Comparison of ENCODE assay signal across 13 cellular contexts in genomic region chr1:230292739-230293720, GRCh38.
A peak's percentile ranks its signal among the peaks of the same experiment; 100 is the strongest.
DNase-seq lines count a peak whose midpoint lies in the region; FAIRE-seq and TF ChIP-seq lines count a peak whose summit lies in the region.
"Had no signal": no experiment of that assay in that cellular context is flagged by ENCODE, and none has a peak within 500 bp of the region (broad histone marks: within the 10 kb centered on the region; RNA-seq: fewer than 3 reads in every experiment).

No MANE protein-coding gene starts in this region.

- intact Hi-C loops in esophagus muscularis mucosa (cut with DNase I) = no loop called here

- no peak overlapping the region for H3K27ac ChIP-seq in esophagus muscularis mucosa (replicated peaks in 1 of 4)
- H3K27ac ChIP-seq in Karpas-422 (ENCODE audit: low read length) = no peak overlapping the region
- H3K27ac ChIP-seq: psoas muscle had no signal

- WGBS in esophagus muscularis mucosa = 60% methylated on average over 16 of the region's 19 CpGs

- no peaks in the 10 kb centered on the region for H3K9me2 ChIP-seq in Karpas-422 (replicated peaks; ENCODE audit: insufficient read depth, low read length)

- H2AFZ ChIP-seq in Karpas-422 (ENCODE audit: low read length) = no peak overlapping the region

- no peak for TF ChIP-seq CTCF in esophagus muscularis mucosa (IDR thresholded peaks at IDR 0.05)

- H3K9me3 ChIP-seq in esophagus muscularis mucosa (no peaks in the 10 kb centered on the region), Karpas-422 (ENCODE audit: low read length) (no peaks in the 10 kb centered on the region)
- H3K9me3 ChIP-seq: BE2C, psoas muscle had no signal

- H3K4me1 ChIP-seq in esophagus muscularis mucosa (no peaks in the 10 kb centered on the region), Karpas-422 (ENCODE audit: low read length) (no peaks in the 10 kb centered on the region)
- H3K4me1 ChIP-seq: BE2C, psoas muscle had no signal

- H3K79me2 ChIP-seq in Karpas-422 (ENCODE audit: low read length) = no peaks in the 10 kb centered on the region

- no peak for TF ChIP-seq POLR2A in esophagus muscularis mucosa (IDR thresholded peaks at IDR 0.05; ENCODE audit: low read depth)

- no peak overlapping the region for H3K9ac ChIP-seq in Karpas-422 (ENCODE audit: low read length)

- DNase-seq in DMS153 (lab: John Stamatoyannopoulos, UW) (peak; percentile 97), NCI-H1436 (lab: John Stamatoyannopoulos, UW) (peak; percentile 73), NCI-H748 treated with DMSO at 0.1 percent for 48 hours (lab: John Stamatoyannopoulos, UW) (peak; percentile 71), esophagus muscularis mucosa (ENCODE audit: extremely low spot score) (no peak), glomerular visceral epithelial cell (ENCODE audit: extremely low spot score) (no peak), Karpas-422 (no peak), 8988T (no peak)
- DNase-seq: activated CD4-positive, alpha-beta T cell treated with anti-CD3 and anti-CD28 coated beads, Interleukin-2, amount 50 U/mL, for 48 hours; activated naive CD8-positive, alpha-beta T cell treated with anti-CD3 and anti-CD28 coated beads for 36 hours; BE2C; NCI-H187 treated with DMSO at 0.1 percent for 48 hours had no signal

- H3K36me3 ChIP-seq in esophagus muscularis mucosa = no peaks in the 10 kb centered on the region
- H3K36me3 ChIP-seq in Karpas-422 (ENCODE audit: insufficient read depth, low read length) = no peaks in the 10 kb centered on the region
- H3K36me3 ChIP-seq: BE2C had no signal

- no peaks in the 10 kb centered on the region for H4K20me1 ChIP-seq in Karpas-422 (ENCODE audit: insufficient read depth, low read depth, low read length)

- no peak overlapping the region for H3K4me2 ChIP-seq in Karpas-422 (ENCODE audit: low read depth, low read length, poor library complexity, severe bottlenecking)

- FAIRE-seq in islet of Langerhans (lab: Jason Lieb, UNC) = peak; percentile 53

- no peak for TF ChIP-seq EP300 in esophagus muscularis mucosa (IDR thresholded peaks at IDR 0.05)

- peaks cover 0 to 21% (median 0%) of the 10 kb centered on the region in 4 donors for H3K27me3 ChIP-seq in esophagus muscularis mucosa
- no peaks in the 10 kb centered on the region for H3K27me3 ChIP-seq in Karpas-422 (ENCODE audit: low read length)
- H3K27me3 ChIP-seq: BE2C had no signal

- H3K4me3 ChIP-seq in esophagus muscularis mucosa (no peak overlapping the region), Karpas-422 (ENCODE audit: low read length) (no peak overlapping the region)
- H3K4me3 ChIP-seq: psoas muscle had no signal

Comparison
In these comparisons a context has a peak if more than half of its experiments do, and no peak if none do; other contexts are left out.
1. DNase-seq: peak in DMS153 (single experiment), NCI-H1436 (single experiment) and NCI-H748 treated with DMSO at 0.1 percent for 48 hours (single experiment); none in esophagus muscularis mucosa (single experiment), glomerular visceral epithelial cell (single experiment), Karpas-422 (single experiment) and 8988T (single experiment).